22 cellular contexts compared by ENCODE assay signal in genomic region chr19:21590868-21591267, GRCh38.
"Had no signal": no experiment of that assay in that cellular context is flagged by ENCODE, and none has a peak within 500 bp of the region (broad histone marks: within the 10 kb centered on the region; RNA-seq: fewer than 3 reads in every experiment).

No MANE protein-coding gene starts in this region.

- H3K27me3 Mint-ChIP-seq: stimulated activated naive CD8-positive, alpha-beta T cell treated with anti-CD3 and anti-CD28 coated beads, Interleukin-15, amount 100 ng/mL, for 72 hours had no signal

- H3K36me3 Mint-ChIP-seq: naive thymus-derived CD4-positive, alpha-beta T cell had no signal

- H3K4me3 ChIP-seq: dorsolateral prefrontal cortex, ovary, right lobe of liver, suprapubic skin, transverse colon, vagina had no signal

- ATAC-seq: gastrocnemius medialis; naive thymus-derived CD4-positive, alpha-beta T cell; right lobe of liver; stimulated activated naive CD8-positive, alpha-beta T cell treated with anti-CD3 and anti-CD28 coated beads, Interleukin-15, amount 100 ng/mL, for 72 hours had no signal

- H3K9me3 Mint-ChIP-seq: stimulated activated naive CD8-positive, alpha-beta T cell treated with anti-CD3 and anti-CD28 coated beads, Interleukin-15, amount 100 ng/mL, for 72 hours had no signal

- H3K27ac ChIP-seq: dorsolateral prefrontal cortex, ovary, right lobe of liver, suprapubic skin, transverse colon, vagina had no signal

- H3K27ac Mint-ChIP-seq: nephron had no signal

- H3K27me3 ChIP-seq: gastrocnemius medialis, ovary, right lobe of liver, transverse colon, vagina had no signal

- H3K36me3 ChIP-seq: gastrocnemius medialis, ovary, right lobe of liver, suprapubic skin, transverse colon, vagina had no signal

- FAIRE-seq: small intestine had no signal

- H3K4me3 Mint-ChIP-seq: naive thymus-derived CD4-positive, alpha-beta T cell; nephron; stimulated activated naive CD8-positive, alpha-beta T cell treated with anti-CD3 and anti-CD28 coated beads, Interleukin-15, amount 100 ng/mL, for 72 hours had no signal

- H3K4me1 Mint-ChIP-seq: nephron had no signal

- H3K9me3 ChIP-seq: gastrocnemius medialis, ovary, right lobe of liver, suprapubic skin, transverse colon, vagina had no signal

- H3K4me1 ChIP-seq: gastrocnemius medialis, right lobe of liver had no signal

- DNase-seq: dorsolateral prefrontal cortex; effector CD4-positive, alpha-beta T cell; gastrocnemius medialis; head of caudate nucleus; mesenchymal stem cell; midbrain; naive thymus-derived CD4-positive, alpha-beta T cell; occipital lobe; ovary; posterior cingulate gyrus; retina; right lobe of liver; small intestine; stimulated activated CD4-positive, alpha-beta T cell treated with anti-CD3 and anti-CD28 coated beads, Interleukin-15, amount 100 ng/mL, for 24 hours; stimulated activated CD4-positive, alpha-beta T cell treated with anti-CD3 and anti-CD28 coated beads, Interleukin-4, amount 100 ng/mL, for 1 hour; stimulated activated CD8-positive, alpha-beta memory T cell treated with anti-CD3 and anti-CD28 coated beads, Interleukin-4, amount 100 ng/mL, for 48 hours; stimulated activated naive CD4-positive, alpha-beta T cell; stimulated activated naive CD8-positive, alpha-beta T cell treated with anti-CD3 and anti-CD28 coated beads, Interleukin-15, amount 100 ng/mL, for 72 hours; transverse colon had no signal
